Comparison of ENCODE assay signal across 12 cellular contexts in the genomic region with DNA sequence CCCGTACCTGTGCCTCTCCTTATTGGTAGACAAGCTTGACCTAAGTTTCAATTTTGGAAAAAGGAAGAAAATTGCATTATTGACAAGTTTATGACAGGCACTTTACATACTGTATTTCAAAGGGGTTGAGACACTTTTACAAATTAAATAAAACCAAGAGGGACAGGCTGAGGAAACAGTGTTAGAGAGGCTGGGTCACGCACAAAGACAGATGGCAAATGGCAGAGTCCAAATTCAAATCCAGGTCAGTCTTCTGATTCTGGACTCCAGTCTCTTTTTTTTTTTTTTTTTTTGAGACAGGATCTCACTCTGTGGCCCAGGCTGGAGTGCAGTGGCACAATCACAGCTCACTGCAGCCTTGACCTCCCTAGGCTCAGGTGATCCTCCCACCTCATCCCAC. TPM values are rescaled to one million over a fixed set of nuclear protein-coding genes. Genes with fewer than 3 reads are reported as not detected.
A peak's percentile ranks its signal among the peaks of the same experiment; 100 is the strongest.
DNase-seq lines count a peak whose midpoint lies in the region; ATAC-seq and TF ChIP-seq lines count a peak whose summit lies in the region.
"Had no signal": no experiment of that assay in that cellular context is flagged by ENCODE, and none has a peak within 500 bp of the region (broad histone marks: within the 10 kb centered on the region; RNA-seq: fewer than 3 reads in every experiment).

No MANE protein-coding gene starts in this region.

- no peak overlapping the region for H3K9ac ChIP-seq in endodermal cell (ENCODE audit: extremely low read depth, low read length, poor library complexity, severe bottlenecking)

- DNase-seq in heart left ventricle (no peak), Right ventricle myocardium superior (no peak), endodermal cell (no peak), neural crest cell (ENCODE audit: low read depth, low spot score) (no peak), upper lobe of right lung (no peak), progenitor cell of endocrine pancreas (ENCODE audit: low spot score, unreplicated experiment) (no peak)
- DNase-seq in activated naive CD4-positive, alpha-beta T cell (lab: John Stamatoyannopoulos, UW): no peak
- DNase-seq: activated CD4-positive, alpha-beta T cell treated with anti-CD3 and anti-CD28 coated beads, Interleukin-2, amount 50 U/mL, for 1 hour; Caco-2; NCI-H510A had no signal

- H3K36me3 ChIP-seq in heart left ventricle (peaks cover 0 to 26% (median 0%) of the 10 kb centered on the region in 9 donors), endodermal cell (ENCODE audit: control insufficient read depth, insufficient read depth, low read length) (no peaks in the 10 kb centered on the region), upper lobe of right lung (peaks cover 34% of the 10 kb centered on the region)

- H3K27ac ChIP-seq in heart left ventricle: peak overlapping the region; percentile 43 to 87 (median 78)
- peak overlapping the region; percentile 99 for H3K27ac ChIP-seq in endodermal cell (ENCODE audit: low read depth, low read length)
- peak overlapping the region; percentile 26 for H3K27ac ChIP-seq in upper lobe of right lung

- H3K27ac Mint-ChIP-seq in endodermal cell (peak overlapping the region; percentile 97), neural crest cell (ENCODE audit: unreplicated experiment) (peak overlapping the region; percentile 93), progenitor cell of endocrine pancreas (no peak overlapping the region)

- H3K27me3 Mint-ChIP-seq in endodermal cell (ENCODE audit: insufficient read depth) (no peaks in the 10 kb centered on the region), neural crest cell (ENCODE audit: low read depth) (no peaks in the 10 kb centered on the region), progenitor cell of endocrine pancreas (no peaks in the 10 kb centered on the region)

- H3K36me3 Mint-ChIP-seq in endodermal cell (ENCODE audit: low read depth): no peaks in the 10 kb centered on the region
- no peaks in the 10 kb centered on the region for H3K36me3 Mint-ChIP-seq in neural crest cell (ENCODE audit: low read depth)
- H3K36me3 Mint-ChIP-seq in progenitor cell of endocrine pancreas (ENCODE audit: insufficient read depth): no peaks in the 10 kb centered on the region

- peaks cover 0 to 24% (median 13%) of the 10 kb centered on the region in 12 donors for H3K4me1 ChIP-seq in heart left ventricle
- H3K4me1 ChIP-seq in endodermal cell (ENCODE audit: control insufficient read depth, insufficient read depth, low read length): peaks cover 12% of the 10 kb centered on the region
- H3K4me1 ChIP-seq in upper lobe of right lung: peaks cover 8% of the 10 kb centered on the region
- H3K4me1 ChIP-seq: Caco-2 had no signal

- ATAC-seq in heart left ventricle: no peak
- ATAC-seq in Right ventricle myocardium superior (ENCODE audit: poor library complexity): no peak
- no peak for ATAC-seq in upper lobe of right lung
- ATAC-seq in HG02840 (IDR thresholded peaks at IDR 0.05; ENCODE audit: low FRiP score, unreplicated experiment): no peak

- intact Hi-C loops in heart left ventricle (cut with DNase I) (no loop called here), Right ventricle myocardium superior (cut with DNase I) (no loop called here), upper lobe of right lung (cut with DNase I) (no loop called here)

- TF ChIP-seq POLR2A in heart left ventricle (IDR thresholded peaks at IDR 0.05): no peak

- TF ChIP-seq CTCF in heart left ventricle (IDR thresholded peaks at IDR 0.05) (no peak), endodermal cell (conservative IDR thresholded peaks at IDR 0.05) (no peak), neural crest cell (conservative IDR thresholded peaks at IDR 0.05) (no peak), upper lobe of right lung (IDR thresholded peaks at IDR 0.05) (no peak), progenitor cell of endocrine pancreas (IDR thresholded peaks at IDR 0.05; ENCODE audit: unreplicated experiment) (no peak)

- H3K27me3 ChIP-seq in heart left ventricle (no peaks in the 10 kb centered on the region), endodermal cell (ENCODE audit: control insufficient read depth, insufficient read depth, low read length, poor library complexity, severe bottlenecking) (no peaks in the 10 kb centered on the region), upper lobe of right lung (no peaks in the 10 kb centered on the region)

- H3K4me3 ChIP-seq in heart left ventricle: no peak overlapping the region
- no peak overlapping the region for H3K4me3 ChIP-seq in endodermal cell (ENCODE audit: low read length)
- no peak overlapping the region for H3K4me3 ChIP-seq in upper lobe of right lung
- H3K4me3 ChIP-seq: A549 had no signal

- 92 to 98% (median 93%) methylated on average over 2 of the region's 2 CpGs for WGBS in heart left ventricle, 4 donors
- WGBS in endodermal cell (ENCODE audit: insufficient coverage in 1 of 2, insufficient read length in 1 of 2), 2 experiments: 89 to 100% methylated on average over 1 to 2 of the region's 2 CpGs

- H3K9me3 ChIP-seq in heart left ventricle (no peaks in the 10 kb centered on the region), endodermal cell (ENCODE audit: control insufficient read depth, low read length) (no peaks in the 10 kb centered on the region), upper lobe of right lung (no peaks in the 10 kb centered on the region)
- H3K9me3 ChIP-seq: A549, Caco-2 had no signal

- H3K4me1 Mint-ChIP-seq in endodermal cell: peaks cover 23% of the 10 kb centered on the region
- peaks cover 31% of the 10 kb centered on the region for H3K4me1 Mint-ChIP-seq in neural crest cell
- H3K4me1 Mint-ChIP-seq in progenitor cell of endocrine pancreas (ENCODE audit: low read depth): no peaks in the 10 kb centered on the region

- no peak overlapping the region for H3K4me3 Mint-ChIP-seq in endodermal cell
- no peak overlapping the region for H3K4me3 Mint-ChIP-seq in neural crest cell
- H3K4me3 Mint-ChIP-seq in progenitor cell of endocrine pancreas (ENCODE audit: low read depth): no peak overlapping the region

- H3K9me3 Mint-ChIP-seq in endodermal cell (no peaks in the 10 kb centered on the region), neural crest cell (no peaks in the 10 kb centered on the region), progenitor cell of endocrine pancreas (ENCODE audit: low read depth) (no peaks in the 10 kb centered on the region)

RNA-seq across cellular contexts. Expression of a gene that starts 10.1 kb away (rescaled TPM):
- 10 to 100 TPM in 1 of 9 donors, 1 to 10 TPM in 7, under 1 TPM in 1; 0.71 to 10.1 (median 4.1) TPM for total RNA-seq in heart left ventricle
- 1 to 10 TPM in 1 of 2 donors, under 1 TPM in 1; 0.72 to 2.6 TPM for polyA plus RNA-seq in heart left ventricle
- total RNA-seq in Right ventricle myocardium superior: 2.4 TPM
- 1 to 10 TPM; 4.3 to 4.6 TPM for total RNA-seq in endodermal cell
- polyA plus RNA-seq in endodermal cell (2013, experiment 1 of 2): 7.1 TPM
- 3.7 TPM for polyA plus RNA-seq in endodermal cell (2013, experiment 2 of 2)
- total RNA-seq in neural crest cell: 6.5 and 10.2 TPM in 2 replicates
- total RNA-seq in upper lobe of right lung: 15.0 TPM
- total RNA-seq in progenitor cell of endocrine pancreas: 9.2 and 9.4 TPM in 2 replicates

RNA-seq across cellular contexts. Expression of a gene that starts 10.2 kb away (rescaled TPM):
- total RNA-seq in heart left ventricle (100 to 1,000 TPM; 299 to 597 (median 438) TPM), Right ventricle myocardium superior (549 TPM), endodermal cell (1,000 to 10,000 TPM; 1,114 to 1,791 TPM), neural crest cell (711 and 720 TPM in 2 replicates), upper lobe of right lung (835 TPM), progenitor cell of endocrine pancreas (731 and 748 TPM in 2 replicates)
- 1,000 to 10,000 TPM; 1,719 to 2,980 TPM for polyA plus RNA-seq in heart left ventricle
- polyA plus RNA-seq in endodermal cell (2013, experiment 1 of 2): 2,532 TPM
- polyA plus RNA-seq in endodermal cell (2013, experiment 2 of 2): 2,350 TPM

Comparison
In these comparisons a context has a peak if more than half of its experiments do, and no peak if none do; other contexts are left out.
1. H3K27ac ChIP-seq: peak in every context shown above with its lines; median percentile 99 in endodermal cell; 78 in heart left ventricle; 26 in upper lobe of right lung.